ENCODE assay signal across 14 cellular contexts in the genomic region with DNA sequence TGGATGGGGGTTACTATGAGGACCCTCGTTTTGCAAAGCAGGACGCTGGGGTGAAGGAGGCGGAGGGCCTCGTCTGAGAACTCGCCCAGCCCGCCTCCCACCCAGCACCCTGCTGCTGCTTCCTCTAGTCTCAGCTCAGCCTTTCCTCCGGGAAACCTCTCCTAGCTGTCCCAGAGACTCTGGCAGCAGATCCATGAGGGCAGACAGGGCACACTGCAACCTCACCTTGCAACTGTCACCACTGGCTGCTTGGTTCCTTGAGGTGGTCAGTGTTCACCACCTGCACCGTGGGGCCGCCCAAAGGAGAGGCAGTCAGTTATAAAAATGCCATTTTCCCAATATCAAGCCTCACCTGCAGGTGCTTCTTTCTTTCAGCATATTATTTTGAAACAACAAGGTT. TPM values are rescaled to one million over a fixed set of nuclear protein-coding genes. Genes with fewer than 3 reads are reported as not detected.
DNase-seq lines count a peak whose midpoint lies in the region; ATAC-seq and TF ChIP-seq lines count a peak whose summit lies in the region.
"Had no signal": no experiment of that assay in that cellular context is flagged by ENCODE, and none has a peak within 500 bp of the region (broad histone marks: within the 10 kb centered on the region; RNA-seq: fewer than 3 reads in every experiment).

No MANE protein-coding gene starts in this region.

- TF ChIP-seq EP300 in tibial nerve (IDR thresholded peaks at IDR 0.05), result no peak

- peaks cover 26% of the 10 kb centered on the region for H3K27me3 Mint-ChIP-seq in activated T-helper 1 cell treated with anti-CD3 and anti-CD28 coated beads, Interleukin-12 subunit alpha, Interleukin-12 subunit beta, Interleukin-2, Interleukin-4 antibody, amounts not matched to agents 30 ng/mL and 10 ng/mL and 1 ng/mL, durations not matched to agents 14 hours and 24 hours and 36 hours (ENCODE audit: insufficient read depth)

- peaks cover 0 to 15% (median 0%) of the 10 kb centered on the region in 4 donors for H3K4me1 ChIP-seq in tibial nerve
- H3K4me1 ChIP-seq: right lobe of liver had no signal

- TF ChIP-seq CTCF in dorsolateral prefrontal cortex (IDR thresholded peaks at IDR 0.05 in 54 of 56, conservative IDR thresholded peaks at IDR 0.05 in 2 of 56; ENCODE audit: low read depth in 1 of 56, partially characterized antibody in 56 of 56) (no peak), tibial nerve (IDR thresholded peaks at IDR 0.05) (no peak)

- no peak overlapping the region for H3K4me3 ChIP-seq in dorsolateral prefrontal cortex
- H3K4me3 ChIP-seq in tibial nerve, result no peak overlapping the region
- H3K4me3 ChIP-seq: right lobe of liver, suprapubic skin had no signal

- no peak for TF ChIP-seq POLR2A in tibial nerve (IDR thresholded peaks at IDR 0.05)

- no peak overlapping the region for H3K27ac Mint-ChIP-seq in activated T-helper 1 cell treated with anti-CD3 and anti-CD28 coated beads, Interleukin-12 subunit alpha, Interleukin-12 subunit beta, Interleukin-2, Interleukin-4 antibody, amounts not matched to agents 30 ng/mL and 10 ng/mL and 1 ng/mL, durations not matched to agents 14 hours and 24 hours and 36 hours
- H3K27ac Mint-ChIP-seq: naive thymus-derived CD4-positive, alpha-beta T cell had no signal

- H3K4me3 Mint-ChIP-seq in activated T-helper 1 cell treated with anti-CD3 and anti-CD28 coated beads, Interleukin-12 subunit alpha, Interleukin-12 subunit beta, Interleukin-2, Interleukin-4 antibody, amounts not matched to agents 30 ng/mL and 10 ng/mL and 1 ng/mL, durations not matched to agents 14 hours and 24 hours and 36 hours, result no peak overlapping the region
- H3K4me3 Mint-ChIP-seq: naive thymus-derived CD4-positive, alpha-beta T cell had no signal

- no peak for DNase-seq in dorsolateral prefrontal cortex
- no peak for DNase-seq in activated T-helper 1 cell treated with anti-CD3 and anti-CD28 coated beads, Interleukin-12 subunit alpha, Interleukin-12 subunit beta, Interleukin-2, Interleukin-4 antibody, amounts not matched to agents 30 ng/mL and 10 ng/mL and 1 ng/mL, durations not matched to agents 14 hours and 24 hours and 36 hours (ENCODE audit: low spot score)
- no peak for DNase-seq in tibial nerve (ENCODE audit: low spot score in 2 of 2)
- no peak for DNase-seq in NCI-H146 treated with DMSO at 0.1 percent for 48 hours (lab: John Stamatoyannopoulos, UW; ENCODE audit: unreplicated experiment)
- no peak for DNase-seq in NCI-H187 (lab: John Stamatoyannopoulos, UW)
- DNase-seq: amniotic stem cell; foreskin keratinocyte; naive thymus-derived CD4-positive, alpha-beta T cell; NCI-H526 treated with DMSO at 0.1 percent for 48 hours; right lobe of liver had no signal

- peak overlapping the region in 33 of 59 donors; percentile 4 to 90 (median 77) for H3K27ac ChIP-seq in dorsolateral prefrontal cortex
- H3K27ac ChIP-seq in tibial nerve, result no peak overlapping the region
- H3K27ac ChIP-seq: foreskin keratinocyte, suprapubic skin had no signal

- 75 to 77% methylated on average over 9 of the region's 9 CpGs for WGBS in tibial nerve, 2 donors

- peaks cover 8% of the 10 kb centered on the region for H3K4me1 Mint-ChIP-seq in activated T-helper 1 cell treated with anti-CD3 and anti-CD28 coated beads, Interleukin-12 subunit alpha, Interleukin-12 subunit beta, Interleukin-2, Interleukin-4 antibody, amounts not matched to agents 30 ng/mL and 10 ng/mL and 1 ng/mL, durations not matched to agents 14 hours and 24 hours and 36 hours (ENCODE audit: low read depth)
- H3K4me1 Mint-ChIP-seq: naive thymus-derived CD4-positive, alpha-beta T cell had no signal

- H3K9me3 ChIP-seq in tibial nerve, result no peaks in the 10 kb centered on the region
- H3K9me3 ChIP-seq: right lobe of liver, suprapubic skin had no signal

- H3K36me3 ChIP-seq in tibial nerve, result peaks cover 0 to 7% (median 0%) of the 10 kb centered on the region in 3 donors
- H3K36me3 ChIP-seq: right lobe of liver had no signal

- ATAC-seq in GM18909 (IDR thresholded peaks at IDR 0.05; ENCODE audit: poor library complexity, unreplicated experiment) (peak; percentile 22), GM21447 (IDR thresholded peaks at IDR 0.05; ENCODE audit: unreplicated experiment) (peak; percentile 4), HG03066 (IDR thresholded peaks at IDR 0.05; ENCODE audit: low read depth, unreplicated experiment) (peak; percentile 8)
- ATAC-seq: foreskin keratinocyte; naive thymus-derived CD4-positive, alpha-beta T cell had no signal

- no peaks in the 10 kb centered on the region for H3K9me3 Mint-ChIP-seq in activated T-helper 1 cell treated with anti-CD3 and anti-CD28 coated beads, Interleukin-12 subunit alpha, Interleukin-12 subunit beta, Interleukin-2, Interleukin-4 antibody, amounts not matched to agents 30 ng/mL and 10 ng/mL and 1 ng/mL, durations not matched to agents 14 hours and 24 hours and 36 hours
- H3K9me3 Mint-ChIP-seq: naive thymus-derived CD4-positive, alpha-beta T cell had no signal

- H3K27me3 ChIP-seq in dorsolateral prefrontal cortex, result no peaks in the 10 kb centered on the region
- no peaks in the 10 kb centered on the region for H3K27me3 ChIP-seq in tibial nerve
- H3K27me3 ChIP-seq: foreskin keratinocyte, right lobe of liver, suprapubic skin had no signal

- H3K36me3 Mint-ChIP-seq in activated T-helper 1 cell treated with anti-CD3 and anti-CD28 coated beads, Interleukin-12 subunit alpha, Interleukin-12 subunit beta, Interleukin-2, Interleukin-4 antibody, amounts not matched to agents 30 ng/mL and 10 ng/mL and 1 ng/mL, durations not matched to agents 14 hours and 24 hours and 36 hours (ENCODE audit: low read depth), result no peaks in the 10 kb centered on the region
- H3K36me3 Mint-ChIP-seq: naive thymus-derived CD4-positive, alpha-beta T cell had no signal

- intact Hi-C loops in dorsolateral prefrontal cortex (cut with DNase I), result no loop called here
- intact Hi-C loops in activated T-helper 1 cell treated with anti-CD3 and anti-CD28 coated beads, Interleukin-12 subunit alpha, Interleukin-12 subunit beta, Interleukin-2, Interleukin-4 antibody, amounts not matched to agents 30 ng/mL and 10 ng/mL and 1 ng/mL, durations not matched to agents 14 hours and 24 hours and 36 hours (cut with micrococcal nuclease), result loop anchor here (2.0 kb wide), 1 partner anchor 679 kb away; no protein-coding TSS in a partner anchor

RNA-seq across cellular contexts. Expression of a gene that starts 45.6 kb away (rescaled TPM):
- total RNA-seq in dorsolateral prefrontal cortex (1 to 10 TPM; 1.8 to 7.9 (median 4.1) TPM), tibial nerve (10 to 100 TPM; 10.2 to 10.7 (median 10.4) TPM)
- total RNA-seq in activated T-helper 1 cell treated with anti-CD3 and anti-CD28 coated beads, Interleukin-12 subunit alpha, Interleukin-12 subunit beta, Interleukin-2, Interleukin-4 antibody, amounts not matched to agents 30 ng/mL and 10 ng/mL and 1 ng/mL, durations not matched to agents 14 hours and 24 hours and 36 hours, result 0.10 and 0.15 TPM in 2 replicates

Comparison
In these comparisons a context has a peak if more than half of its experiments do, and no peak if none do; other contexts are left out.
1. H3K27ac ChIP-seq: peak in dorsolateral prefrontal cortex (33 of 59); none in tibial nerve (0 of 4).
2. Peak in every context shown above with its lines, with median percentiles within 50 percentile points of each other: ATAC-seq.